Comparison of ENCODE assay signal across 19 cellular contexts in the genomic region with DNA sequence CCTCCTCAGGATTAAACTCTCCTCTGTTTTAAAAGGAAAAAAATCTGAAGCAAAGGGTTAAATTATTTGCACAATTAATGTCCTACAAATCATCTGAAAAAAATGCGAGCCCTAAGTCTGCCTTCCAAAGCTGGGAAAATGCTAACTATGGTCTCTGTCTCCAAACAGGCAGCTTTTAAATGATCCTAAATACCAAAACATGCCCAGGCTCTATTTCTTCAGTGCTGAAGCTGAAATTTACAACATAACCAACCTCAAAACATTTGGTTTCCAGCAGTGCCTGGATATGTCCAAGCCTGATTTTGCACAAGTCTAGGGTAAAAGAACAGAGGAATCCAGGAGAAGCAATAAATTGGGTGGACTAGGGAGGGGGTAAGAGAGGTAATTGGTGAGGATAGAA. TPM values are rescaled to one million over a fixed set of nuclear protein-coding genes. Genes with fewer than 3 reads are reported as not detected.
DNase-seq lines count a peak whose midpoint lies in the region; TF ChIP-seq lines count a peak whose summit lies in the region.
"Had no signal": no experiment of that assay in that cellular context is flagged by ENCODE, and none has a peak within 500 bp of the region (broad histone marks: within the 10 kb centered on the region; RNA-seq: fewer than 3 reads in every experiment).

No MANE protein-coding gene starts in this region.

- H3K4me1 Mint-ChIP-seq in activated naive CD8-positive, alpha-beta T cell (ENCODE audit: low read depth), result peaks cover 35% of the 10 kb centered on the region
- peaks cover 42% of the 10 kb centered on the region for H3K4me1 Mint-ChIP-seq in activated naive CD8-positive, alpha-beta T cell treated with anti-CD3 and anti-CD28 coated beads for 36 hours

- H2AFZ ChIP-seq in SU-DHL-6 (ENCODE audit: low read depth, low read length, severe bottlenecking), result no peak overlapping the region
- H2AFZ ChIP-seq: neural progenitor cell had no signal

- H3K4me2 ChIP-seq in SU-DHL-6 (ENCODE audit: low read depth, low read length, poor library complexity, severe bottlenecking), result peak overlapping the region; percentile 79

- H3K27me3 ChIP-seq in SU-DHL-6 (ENCODE audit: low read length) (no peaks in the 10 kb centered on the region), iPS-18a (ENCODE audit: control insufficient read depth, insufficient read depth, low read length) (no peaks in the 10 kb centered on the region), thymus (ENCODE audit: control insufficient read depth, insufficient read depth) (no peaks in the 10 kb centered on the region), uterus (no peaks in the 10 kb centered on the region)
- H3K27me3 ChIP-seq: heart left ventricle, neural progenitor cell, tibial artery had no signal

- H3K4me1 ChIP-seq in iPS-18a (ENCODE audit: control insufficient read depth, low read depth, low read length) (peaks cover 26% of the 10 kb centered on the region), thymus (ENCODE audit: control insufficient read depth, insufficient read depth, low read length) (peaks cover 10% of the 10 kb centered on the region), uterus (no peaks in the 10 kb centered on the region)

- no peaks in the 10 kb centered on the region for H4K20me1 ChIP-seq in SU-DHL-6 (ENCODE audit: low read depth, low read length)

- no peak for TF ChIP-seq POLR2A in uterus (IDR thresholded peaks at IDR 0.05)

- H3K27ac Mint-ChIP-seq in activated naive CD8-positive, alpha-beta T cell, result peak overlapping the region; percentile 16
- H3K27ac Mint-ChIP-seq in activated naive CD8-positive, alpha-beta T cell treated with anti-CD3 and anti-CD28 coated beads for 36 hours, result no peak overlapping the region
- H3K27ac Mint-ChIP-seq: CD8-positive, alpha-beta T cell; neural progenitor cell had no signal

- no peaks in the 10 kb centered on the region for H3K27me3 Mint-ChIP-seq in activated naive CD8-positive, alpha-beta T cell
- H3K27me3 Mint-ChIP-seq in activated naive CD8-positive, alpha-beta T cell treated with anti-CD3 and anti-CD28 coated beads for 36 hours, result no peaks in the 10 kb centered on the region

- H3K36me3 Mint-ChIP-seq in activated naive CD8-positive, alpha-beta T cell, result no peaks in the 10 kb centered on the region
- H3K36me3 Mint-ChIP-seq in activated naive CD8-positive, alpha-beta T cell treated with anti-CD3 and anti-CD28 coated beads for 36 hours, result peaks cover 1% of the 10 kb centered on the region
- H3K36me3 Mint-ChIP-seq: CD8-positive, alpha-beta T cell; neural progenitor cell had no signal

- H3F3A ChIP-seq in SU-DHL-6 (ENCODE audit: insufficient read depth), result peaks cover 8% of the 10 kb centered on the region

- H3K9me3 Mint-ChIP-seq in activated naive CD8-positive, alpha-beta T cell (ENCODE audit: low read depth), result no peaks in the 10 kb centered on the region
- peaks cover 1% of the 10 kb centered on the region for H3K9me3 Mint-ChIP-seq in activated naive CD8-positive, alpha-beta T cell treated with anti-CD3 and anti-CD28 coated beads for 36 hours
- H3K9me3 Mint-ChIP-seq: CD8-positive, alpha-beta T cell had no signal

- intact Hi-C loops in uterus (cut with DNase I; ENCODE audit: low total_unique reads), result no loop called here

- H3K4me3 ChIP-seq in SU-DHL-6 (ENCODE audit: insufficient read depth, low read length, poor library complexity, severe bottlenecking) (peak overlapping the region; percentile 19), iPS-18a (ENCODE audit: low read length) (no peak overlapping the region), thymus (ENCODE audit: low read length) (no peak overlapping the region), uterus (no peak overlapping the region)
- H3K4me3 ChIP-seq: heart left ventricle, lung, neural progenitor cell, tibial artery had no signal

- TF ChIP-seq CTCF in SU-DHL-6 (IDR thresholded peaks at IDR 0.05; ENCODE audit: insufficient read depth, low read length, poor library complexity, severe bottlenecking) (no peak), uterus (IDR thresholded peaks at IDR 0.05) (no peak)

- H3K36me3 ChIP-seq in SU-DHL-6 (ENCODE audit: low read length) (no peaks in the 10 kb centered on the region), iPS-18a (ENCODE audit: control insufficient read depth, low read depth, low read length) (no peaks in the 10 kb centered on the region), thymus (ENCODE audit: control insufficient read depth, insufficient read depth) (no peaks in the 10 kb centered on the region), uterus (no peaks in the 10 kb centered on the region)
- H3K36me3 ChIP-seq: heart left ventricle, neural progenitor cell, tibial artery, WERI-Rb-1 had no signal

- H3K9me3 ChIP-seq in SU-DHL-6 (ENCODE audit: insufficient read depth, low read length) (no peaks in the 10 kb centered on the region), iPS-18a (ENCODE audit: control insufficient read depth, low read depth, low read length) (no peaks in the 10 kb centered on the region), thymus (ENCODE audit: control insufficient read depth) (no peaks in the 10 kb centered on the region), uterus (no peaks in the 10 kb centered on the region)
- H3K9me3 ChIP-seq: heart left ventricle, tibial artery had no signal

- H3K79me2 ChIP-seq in SU-DHL-6 (ENCODE audit: insufficient read depth, low read length), result no peaks in the 10 kb centered on the region

- WGBS in thymus, result 90% methylated on average over 1 of the region's 1 CpG

- H3K9me2 ChIP-seq in SU-DHL-6 (replicated peaks; ENCODE audit: insufficient read depth, low read length), result no peaks in the 10 kb centered on the region

- H3K9ac ChIP-seq in SU-DHL-6 (ENCODE audit: low read length), result no peak overlapping the region; the same call in 1 of the 2 replicates
- H3K9ac ChIP-seq in iPS-18a (ENCODE audit: low read length), result no peak overlapping the region
- H3K9ac ChIP-seq: neural progenitor cell had no signal

- no peak overlapping the region for H3K4me3 Mint-ChIP-seq in activated naive CD8-positive, alpha-beta T cell
- no peak overlapping the region for H3K4me3 Mint-ChIP-seq in activated naive CD8-positive, alpha-beta T cell treated with anti-CD3 and anti-CD28 coated beads for 36 hours
- H3K4me3 Mint-ChIP-seq: CD8-positive, alpha-beta T cell; neural progenitor cell had no signal

- H3K27ac ChIP-seq in SU-DHL-6 (ENCODE audit: low read depth, low read length) (peak overlapping the region; percentile 64), iPS-18a (ENCODE audit: low read length) (peak overlapping the region; percentile 0), thymus (ENCODE audit: low read depth) (peak overlapping the region; percentile 52), uterus (peak overlapping the region in 1 of 2 donors; percentile 29)
- H3K27ac ChIP-seq: heart left ventricle, neural progenitor cell, tibial artery, WERI-Rb-1 had no signal

- DNase-seq in activated naive CD8-positive, alpha-beta T cell treated with anti-CD3 and anti-CD28 coated beads for 36 hours, result no peak
- DNase-seq in SKM-1 (lab: John Stamatoyannopoulos, UW; ENCODE audit: unreplicated experiment), result no peak
- DNase-seq in uterus, result no peak
- no peak for DNase-seq in NCI-H1436 treated with DMSO at 0.1 percent for 48 hours (lab: John Stamatoyannopoulos, UW)
- DNase-seq: CD8-positive, alpha-beta T cell; central memory CD4-positive, alpha-beta T cell; effector memory CD4-positive, alpha-beta T cell; H7; heart left ventricle; NCI-H1930; NCI-H446 treated with DMSO at 0.1 percent for 48 hours; tibial artery; WERI-Rb-1 had no signal

RNA-seq across cellular contexts. Expression of gene LBH, which starts 57.2 kb away (rescaled TPM):
- total RNA-seq in activated naive CD8-positive, alpha-beta T cell treated with anti-CD3 and anti-CD28 coated beads for 36 hours, result 10 to 100 TPM; 85.0 to 89.2 TPM
- 88.9 TPM for polyA plus RNA-seq in thymus
- 10 to 100 TPM; 30.7 to 94.3 (median 64.5) TPM for total RNA-seq in uterus
